In genomic region chr5:68187268-68188055, GRCh38 we compare ENCODE assay signal across 1 cellular context.
TF ChIP-seq lines count a peak whose summit lies in the region.

No MANE protein-coding gene starts in this region.

TF ChIP-seq in liver, 16 proteins besides CTCF, POLR2A, EP300 and RAD21:
- TF ChIP-seq ZBTB33 (IDR thresholded peaks at IDR 0.05): no peak
- TF ChIP-seq HNF4G (IDR thresholded peaks at IDR 0.05): no peak
- no peak for TF ChIP-seq HNF4A (conservative IDR thresholded peaks at IDR 0.05)
- TF ChIP-seq GABPA (IDR thresholded peaks at IDR 0.05 in 1 of 2, conservative IDR thresholded peaks at IDR 0.05 in 1 of 2): no peak
- TF ChIP-seq ATF3 (IDR thresholded peaks at IDR 0.05): no peak
- TF ChIP-seq JUND (IDR thresholded peaks at IDR 0.05): no peak
- no peak for TF ChIP-seq SP1 (IDR thresholded peaks at IDR 0.05)
- no peak for TF ChIP-seq FOXA2 (IDR thresholded peaks at IDR 0.05)
- TF ChIP-seq RXRA (IDR thresholded peaks at IDR 0.05): no peak
- TF ChIP-seq TAF1 (conservative IDR thresholded peaks at IDR 0.05): no peak
- no peak for TF ChIP-seq FOXA1 (IDR thresholded peaks at IDR 0.05)
- no peak for TF ChIP-seq EGR1 (IDR thresholded peaks at IDR 0.05; ENCODE audit: low read depth in 2 of 2)
- TF ChIP-seq MAX (IDR thresholded peaks at IDR 0.05): no peak
- no peak for TF ChIP-seq NR2F2 (IDR thresholded peaks at IDR 0.05)
- no peak for TF ChIP-seq REST (IDR thresholded peaks at IDR 0.05)
- TF ChIP-seq YY1 (IDR thresholded peaks at IDR 0.05): no peak
